1 cellular context compared by ENCODE assay signal in the genomic region with DNA sequence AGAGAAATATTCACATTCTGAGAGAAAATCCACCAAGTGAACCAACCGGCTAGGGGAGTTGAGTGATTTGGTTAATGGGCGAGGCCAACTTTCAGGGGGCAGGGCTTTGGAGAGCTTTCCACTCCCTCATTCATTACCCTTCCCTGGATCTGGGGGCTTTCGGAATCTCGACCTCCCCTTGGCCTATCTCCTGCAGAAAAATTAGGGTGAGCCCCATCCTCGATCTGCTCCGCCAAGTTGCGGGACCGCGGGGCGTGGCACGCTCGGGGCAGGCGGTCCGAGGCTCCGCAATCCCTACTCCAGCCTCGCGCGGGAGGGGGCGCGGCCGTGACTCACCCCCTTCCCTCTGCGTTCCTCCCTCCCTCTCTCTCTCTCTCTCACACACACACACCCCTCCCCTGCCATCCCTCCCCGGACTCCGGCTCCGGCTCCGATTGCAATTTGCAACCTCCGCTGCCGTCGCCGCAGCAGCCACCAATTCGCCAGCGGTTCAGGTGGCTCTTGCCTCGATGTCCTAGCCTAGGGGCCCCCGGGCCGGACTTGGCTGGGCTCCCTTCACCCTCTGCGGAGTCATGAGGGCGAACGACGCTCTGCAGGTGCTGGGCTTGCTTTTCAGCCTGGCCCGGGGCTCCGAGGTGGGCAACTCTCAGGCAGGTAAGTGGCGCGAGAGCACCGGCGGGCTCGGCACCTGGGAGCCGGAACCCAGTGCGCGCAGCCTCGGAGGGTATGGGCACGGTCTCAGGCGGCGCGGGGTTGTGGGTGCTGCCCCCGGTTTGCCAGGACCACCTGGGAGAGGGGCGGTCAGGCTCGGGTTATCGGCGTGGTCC.
TF ChIP-seq lines count a peak whose summit lies in the region.

Gene ERBB3, plus strand, starts transcription at position 437 of the 827 bp plus-strand sequence. Its CDS starts 136 bp downstream, at position 573.

TF ChIP-seq in K562, 482 proteins besides CTCF, POLR2A, EP300 and RAD21 (continued from another document and continues in another):
- TF ChIP-seq ZNF609 (CRISPR knock-in tag; IDR thresholded peaks at IDR 0.05; ENCODE audit: borderline replicate concordance) (no peak), BCOR (IDR thresholded peaks at IDR 0.05) (peak; percentile 89), XRCC4 (IDR thresholded peaks at IDR 0.05; ENCODE audit: extremely low read depth, insufficient read depth, insufficient read length) (no peak), MNT (conservative IDR thresholded peaks at IDR 0.05) (peak; percentile 51 to 77; a peak in 3 of 4 replicates), SETDB1 (IDR thresholded peaks at IDR 0.05; ENCODE audit: low read length) (no peak), PTRF (tag; IDR thresholded peaks at IDR 0.05) (no peak), MAFK (IDR thresholded peaks at IDR 0.05; ENCODE audit: low read length) (no peak), TEAD4 (IDR thresholded peaks at IDR 0.05; ENCODE audit: low read length) (no peak; the same call in 1 of the 2 replicates), TEAD4 (CRISPR knock-in tag; IDR thresholded peaks at IDR 0.05; ENCODE audit: borderline replicate concordance) (peak; percentile 28; the same call in 1 of the 2 replicates), SMARCB1 (IDR thresholded peaks at IDR 0.05; ENCODE audit: insufficient read length, low read depth) (no peak), U2AF1 (optimal IDR thresholded peaks at IDR 0.05; ENCODE audit: low read depth, low read length) (no peak), ZZZ3 (IDR thresholded peaks at IDR 0.05) (no peak), ZBTB17 (CRISPR knock-in tag; IDR thresholded peaks at IDR 0.05) (peak; percentile 38; the same call in 1 of the 2 replicates), ZNF146 (CRISPR knock-in tag; IDR thresholded peaks at IDR 0.05; ENCODE audit: unreplicated experiment) (no peak), HDAC2 (IDR thresholded peaks at IDR 0.05) (peak; percentile 84; the same call in 1 of the 2 replicates), MCM5 (IDR thresholded peaks at IDR 0.05; ENCODE audit: low read depth) (no peak), ZBED1 (IDR thresholded peaks at IDR 0.05) (peak; percentile 5; the same call in 1 of the 2 replicates), SREBF1 (IDR thresholded peaks at IDR 0.05; ENCODE audit: borderline replicate concordance, low read depth, low read length) (no peak), MEF2D (tag; conservative IDR thresholded peaks at IDR 0.05; ENCODE audit: low read depth) (no peak), ZNF23 (CRISPR knock-in tag; IDR thresholded peaks at IDR 0.05) (no peak), RBM34 (IDR thresholded peaks at IDR 0.05; ENCODE audit: borderline replicate concordance, insufficient read depth, low read length) (no peak), MTA3 (IDR thresholded peaks at IDR 0.05; ENCODE audit: borderline replicate concordance) (peak; percentile 53; the same call in 1 of the 2 replicates), SIN3B (IDR thresholded peaks at IDR 0.05; ENCODE audit: low read depth) (no peak), NFXL1 (CRISPR knock-in tag; IDR thresholded peaks at IDR 0.05) (no peak), CBX3 (IDR thresholded peaks at IDR 0.05; ENCODE audit: borderline replicate concordance in 1 of 2, low read length in 2 of 2) (peak in 1 of 2 experiments; percentile 49; a peak in 1 of 3 replicates), NCOA1 (IDR thresholded peaks at IDR 0.05; ENCODE audit: low read depth) (no peak), ATF3 (IDR thresholded peaks at IDR 0.05) (peak; percentile 92), ATF3 (CRISPR knock-in tag; conservative IDR thresholded peaks at IDR 0.05) (peak; percentile 91), SMAD1 (IDR thresholded peaks at IDR 0.05; ENCODE audit: low read depth, low read length, partially characterized antibody) (no peak), KLF6 (CRISPR knock-in tag; IDR thresholded peaks at IDR 0.05; ENCODE audit: borderline replicate concordance) (no peak), TAL1 (IDR thresholded peaks at IDR 0.05) (no peak), ZNF644 (tag; IDR thresholded peaks at IDR 0.05; ENCODE audit: low read depth) (no peak), RFX5 (IDR thresholded peaks at IDR 0.05; ENCODE audit: low read depth, low read length) (no peak)
- TF ChIP-seq, protein P1, sequence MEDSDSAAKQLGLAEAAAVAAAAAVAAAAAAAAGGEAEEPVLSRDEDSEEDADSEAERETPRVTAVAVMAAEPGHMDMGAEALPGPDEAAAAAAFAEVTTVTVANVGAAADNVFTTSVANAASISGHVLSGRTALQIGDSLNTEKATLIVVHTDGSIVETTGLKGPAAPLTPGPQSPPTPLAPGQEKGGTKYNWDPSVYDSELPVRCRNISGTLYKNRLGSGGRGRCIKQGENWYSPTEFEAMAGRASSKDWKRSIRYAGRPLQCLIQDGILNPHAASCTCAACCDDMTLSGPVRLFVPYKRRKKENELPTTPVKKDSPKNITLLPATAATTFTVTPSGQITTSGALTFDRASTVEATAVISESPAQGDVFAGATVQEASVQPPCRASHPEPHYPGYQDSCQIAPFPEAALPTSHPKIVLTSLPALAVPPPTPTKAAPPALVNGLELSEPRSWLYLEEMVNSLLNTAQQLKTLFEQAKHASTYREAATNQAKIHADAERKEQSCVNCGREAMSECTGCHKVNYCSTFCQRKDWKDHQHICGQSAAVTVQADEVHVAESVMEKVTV (CRISPR knock-in tag; IDR thresholded peaks at IDR 0.05) = no peak
- TF ChIP-seq, protein P2, sequence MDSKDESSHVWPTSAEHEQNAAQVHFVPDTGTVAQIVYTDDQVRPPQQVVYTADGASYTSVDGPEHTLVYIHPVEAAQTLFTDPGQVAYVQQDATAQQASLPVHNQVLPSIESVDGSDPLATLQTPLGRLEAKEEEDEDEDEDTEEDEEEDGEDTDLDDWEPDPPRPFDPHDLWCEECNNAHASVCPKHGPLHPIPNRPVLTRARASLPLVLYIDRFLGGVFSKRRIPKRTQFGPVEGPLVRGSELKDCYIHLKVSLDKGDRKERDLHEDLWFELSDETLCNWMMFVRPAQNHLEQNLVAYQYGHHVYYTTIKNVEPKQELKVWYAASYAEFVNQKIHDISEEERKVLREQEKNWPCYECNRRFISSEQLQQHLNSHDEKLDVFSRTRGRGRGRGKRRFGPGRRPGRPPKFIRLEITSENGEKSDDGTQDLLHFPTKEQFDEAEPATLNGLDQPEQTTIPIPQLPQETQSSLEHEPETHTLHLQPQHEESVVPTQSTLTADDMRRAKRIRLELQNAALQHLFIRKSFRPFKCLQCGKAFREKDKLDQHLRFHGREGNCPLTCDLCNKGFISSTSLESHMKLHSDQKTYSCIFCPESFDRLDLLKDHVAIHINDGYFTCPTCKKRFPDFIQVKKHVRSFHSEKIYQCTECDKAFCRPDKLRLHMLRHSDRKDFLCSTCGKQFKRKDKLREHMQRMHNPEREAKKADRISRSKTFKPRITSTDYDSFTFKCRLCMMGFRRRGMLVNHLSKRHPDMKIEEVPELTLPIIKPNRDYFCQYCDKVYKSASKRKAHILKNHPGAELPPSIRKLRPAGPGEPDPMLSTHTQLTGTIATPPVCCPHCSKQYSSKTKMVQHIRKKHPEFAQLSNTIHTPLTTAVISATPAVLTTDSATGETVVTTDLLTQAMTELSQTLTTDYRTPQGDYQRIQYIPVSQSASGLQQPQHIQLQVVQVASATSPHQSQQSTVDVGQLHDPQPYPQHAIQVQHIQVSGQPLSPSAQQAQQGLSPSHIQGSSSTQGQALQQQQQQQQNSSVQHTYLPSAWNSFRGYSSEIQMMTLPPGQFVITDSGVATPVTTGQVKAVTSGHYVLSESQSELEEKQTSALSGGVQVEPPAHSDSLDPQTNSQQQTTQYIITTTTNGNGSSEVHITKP (IDR thresholded peaks at IDR 0.05; ENCODE audit: partially characterized antibody) = peak; percentile 88
- TF ChIP-seq, protein P3, sequence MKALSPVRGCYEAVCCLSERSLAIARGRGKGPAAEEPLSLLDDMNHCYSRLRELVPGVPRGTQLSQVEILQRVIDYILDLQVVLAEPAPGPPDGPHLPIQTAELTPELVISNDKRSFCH (CRISPR knock-in tag; IDR thresholded peaks at IDR 0.05) = no peak
- TF ChIP-seq, protein P3 (tag; IDR thresholded peaks at IDR 0.05) = no peak
- TF ChIP-seq, protein P4, sequence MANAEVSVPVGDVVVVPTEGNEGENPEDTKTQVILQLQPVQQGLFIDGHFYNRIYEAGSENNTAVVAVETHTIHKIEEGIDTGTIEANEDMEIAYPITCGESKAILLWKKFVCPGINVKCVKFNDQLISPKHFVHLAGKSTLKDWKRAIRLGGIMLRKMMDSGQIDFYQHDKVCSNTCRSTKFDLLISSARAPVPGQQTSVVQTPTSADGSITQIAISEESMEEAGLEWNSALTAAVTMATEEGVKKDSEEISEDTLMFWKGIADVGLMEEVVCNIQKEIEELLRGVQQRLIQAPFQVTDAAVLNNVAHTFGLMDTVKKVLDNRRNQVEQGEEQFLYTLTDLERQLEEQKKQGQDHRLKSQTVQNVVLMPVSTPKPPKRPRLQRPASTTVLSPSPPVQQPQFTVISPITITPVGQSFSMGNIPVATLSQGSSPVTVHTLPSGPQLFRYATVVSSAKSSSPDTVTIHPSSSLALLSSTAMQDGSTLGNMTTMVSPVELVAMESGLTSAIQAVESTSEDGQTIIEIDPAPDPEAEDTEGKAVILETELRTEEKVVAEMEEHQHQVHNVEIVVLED (CRISPR knock-in tag; IDR thresholded peaks at IDR 0.05) = no peak
- TF ChIP-seq, protein P5, sequence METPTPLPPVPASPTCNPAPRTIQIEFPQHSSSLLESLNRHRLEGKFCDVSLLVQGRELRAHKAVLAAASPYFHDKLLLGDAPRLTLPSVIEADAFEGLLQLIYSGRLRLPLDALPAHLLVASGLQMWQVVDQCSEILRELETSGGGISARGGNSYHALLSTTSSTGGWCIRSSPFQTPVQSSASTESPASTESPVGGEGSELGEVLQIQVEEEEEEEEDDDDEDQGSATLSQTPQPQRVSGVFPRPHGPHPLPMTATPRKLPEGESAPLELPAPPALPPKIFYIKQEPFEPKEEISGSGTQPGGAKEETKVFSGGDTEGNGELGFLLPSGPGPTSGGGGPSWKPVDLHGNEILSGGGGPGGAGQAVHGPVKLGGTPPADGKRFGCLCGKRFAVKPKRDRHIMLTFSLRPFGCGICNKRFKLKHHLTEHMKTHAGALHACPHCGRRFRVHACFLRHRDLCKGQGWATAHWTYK (CRISPR knock-in tag; IDR thresholded peaks at IDR 0.05) = no peak
- TF ChIP-seq, protein P6, sequence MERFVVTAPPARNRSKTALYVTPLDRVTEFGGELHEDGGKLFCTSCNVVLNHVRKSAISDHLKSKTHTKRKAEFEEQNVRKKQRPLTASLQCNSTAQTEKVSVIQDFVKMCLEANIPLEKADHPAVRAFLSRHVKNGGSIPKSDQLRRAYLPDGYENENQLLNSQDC (CRISPR knock-in tag; IDR thresholded peaks at IDR 0.05) = no peak
- TF ChIP-seq, protein P7, sequence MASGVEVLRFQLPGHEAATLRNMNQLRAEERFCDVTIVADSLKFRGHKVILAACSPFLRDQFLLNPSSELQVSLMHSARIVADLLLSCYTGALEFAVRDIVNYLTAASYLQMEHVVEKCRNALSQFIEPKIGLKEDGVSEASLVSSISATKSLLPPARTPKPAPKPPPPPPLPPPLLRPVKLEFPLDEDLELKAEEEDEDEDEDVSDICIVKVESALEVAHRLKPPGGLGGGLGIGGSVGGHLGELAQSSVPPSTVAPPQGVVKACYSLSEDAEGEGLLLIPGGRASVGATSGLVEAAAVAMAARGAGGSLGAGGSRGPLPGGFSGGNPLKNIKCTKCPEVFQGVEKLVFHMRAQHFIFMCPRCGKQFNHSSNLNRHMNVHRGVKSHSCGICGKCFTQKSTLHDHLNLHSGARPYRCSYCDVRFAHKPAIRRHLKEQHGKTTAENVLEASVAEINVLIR (CRISPR knock-in tag; IDR thresholded peaks at IDR 0.05) = no peak
